ENCODE assay signal across 1 cellular context in the genomic region with DNA sequence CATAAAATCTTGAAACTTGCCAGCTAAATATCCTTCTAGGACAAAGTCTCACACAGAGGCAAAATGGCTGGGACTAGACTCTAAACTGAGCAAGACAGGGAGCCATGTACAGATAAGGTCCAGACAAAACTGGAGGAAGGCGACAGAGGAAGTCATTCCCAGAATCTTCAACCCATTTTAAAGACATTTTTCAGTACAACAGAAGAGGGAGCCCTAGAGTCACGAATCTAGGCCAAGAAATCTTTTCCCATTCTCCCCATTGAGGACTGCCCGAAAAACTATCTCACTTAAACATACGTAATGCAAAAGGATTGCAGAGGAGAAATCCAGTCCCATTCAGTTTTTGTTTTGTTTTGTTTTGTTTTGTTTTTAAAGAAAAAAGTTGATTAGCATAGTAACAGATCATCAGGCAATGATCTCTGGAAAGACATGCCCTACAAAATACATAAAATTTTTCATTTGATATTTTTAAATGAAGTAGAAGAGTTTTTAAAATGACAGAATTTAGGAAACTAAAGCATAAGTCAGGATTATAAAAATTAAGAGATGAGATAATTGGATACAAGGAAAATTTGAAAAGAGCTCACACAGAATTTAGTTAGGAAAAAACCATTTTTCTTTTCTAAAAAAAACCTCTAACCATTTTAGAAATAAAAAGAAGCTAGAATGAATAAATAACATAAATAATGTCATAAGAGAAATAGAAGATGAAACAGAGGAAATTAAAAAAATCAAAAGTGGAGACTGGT.
A peak's percentile ranks its signal among the peaks of the same experiment; 100 is the strongest.
TF ChIP-seq lines count a peak whose summit lies in the region.

No MANE protein-coding gene starts in this region.

TF ChIP-seq in K562, 482 proteins besides CTCF, POLR2A, EP300 and RAD21 (continued from another document and continues in another):
- TF ChIP-seq, protein P1, sequence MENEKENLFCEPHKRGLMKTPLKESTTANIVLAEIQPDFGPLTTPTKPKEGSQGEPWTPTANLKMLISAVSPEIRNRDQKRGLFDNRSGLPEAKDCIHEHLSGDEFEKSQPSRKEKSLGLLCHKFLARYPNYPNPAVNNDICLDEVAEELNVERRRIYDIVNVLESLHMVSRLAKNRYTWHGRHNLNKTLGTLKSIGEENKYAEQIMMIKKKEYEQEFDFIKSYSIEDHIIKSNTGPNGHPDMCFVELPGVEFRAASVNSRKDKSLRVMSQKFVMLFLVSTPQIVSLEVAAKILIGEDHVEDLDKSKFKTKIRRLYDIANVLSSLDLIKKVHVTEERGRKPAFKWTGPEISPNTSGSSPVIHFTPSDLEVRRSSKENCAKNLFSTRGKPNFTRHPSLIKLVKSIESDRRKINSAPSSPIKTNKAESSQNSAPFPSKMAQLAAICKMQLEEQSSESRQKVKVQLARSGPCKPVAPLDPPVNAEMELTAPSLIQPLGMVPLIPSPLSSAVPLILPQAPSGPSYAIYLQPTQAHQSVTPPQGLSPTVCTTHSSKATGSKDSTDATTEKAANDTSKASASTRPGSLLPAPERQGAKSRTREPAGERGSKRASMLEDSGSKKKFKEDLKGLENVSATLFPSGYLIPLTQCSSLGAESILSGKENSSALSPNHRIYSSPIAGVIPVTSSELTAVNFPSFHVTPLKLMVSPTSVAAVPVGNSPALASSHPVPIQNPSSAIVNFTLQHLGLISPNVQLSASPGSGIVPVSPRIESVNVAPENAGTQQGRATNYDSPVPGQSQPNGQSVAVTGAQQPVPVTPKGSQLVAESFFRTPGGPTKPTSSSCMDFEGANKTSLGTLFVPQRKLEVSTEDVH (IDR thresholded peaks at IDR 0.05; ENCODE audit: low read depth, partially characterized antibody): peak; percentile 35
- TF ChIP-seq DDX20 (tag; IDR thresholded peaks at IDR 0.05; ENCODE audit: low read depth): 0 out of 2 replicates have a peak, but pooled peaks have one; percentile 3
- peak; percentile 16; the same call in 1 of the 2 replicates for TF ChIP-seq SMARCA4 (IDR thresholded peaks at IDR 0.05)
- TF ChIP-seq CBX8 (IDR thresholded peaks at IDR 0.05; ENCODE audit: borderline replicate concordance, extremely low read depth, low read depth, low read length, poor library complexity, severe bottlenecking): no peak
- TF ChIP-seq SMARCA5 (IDR thresholded peaks at IDR 0.05): peak; percentile 85
- TF ChIP-seq ZNF263 (CRISPR knock-in tag; IDR thresholded peaks at IDR 0.05; ENCODE audit: borderline replicate concordance): 0 out of 2 replicates have a peak, but pooled peaks have one; percentile 47
- TF ChIP-seq SMC3 (conservative IDR thresholded peaks at IDR 0.05; ENCODE audit: insufficient read depth, low read depth, low read length): peak; percentile 71
- no peak for TF ChIP-seq ESRRB (CRISPR knock-in tag; IDR thresholded peaks at IDR 0.05; ENCODE audit: borderline replicate concordance)
- TF ChIP-seq ZNF175 (CRISPR knock-in tag; IDR thresholded peaks at IDR 0.05; ENCODE audit: low read depth): 0 out of 2 replicates have a peak, but pooled peaks have one; percentile 14
- TF ChIP-seq DMBX1 (CRISPR knock-in tag; IDR thresholded peaks at IDR 0.05; ENCODE audit: borderline replicate concordance): peak; percentile 43; the same call in 1 of the 2 replicates
- TF ChIP-seq, protein P2, sequence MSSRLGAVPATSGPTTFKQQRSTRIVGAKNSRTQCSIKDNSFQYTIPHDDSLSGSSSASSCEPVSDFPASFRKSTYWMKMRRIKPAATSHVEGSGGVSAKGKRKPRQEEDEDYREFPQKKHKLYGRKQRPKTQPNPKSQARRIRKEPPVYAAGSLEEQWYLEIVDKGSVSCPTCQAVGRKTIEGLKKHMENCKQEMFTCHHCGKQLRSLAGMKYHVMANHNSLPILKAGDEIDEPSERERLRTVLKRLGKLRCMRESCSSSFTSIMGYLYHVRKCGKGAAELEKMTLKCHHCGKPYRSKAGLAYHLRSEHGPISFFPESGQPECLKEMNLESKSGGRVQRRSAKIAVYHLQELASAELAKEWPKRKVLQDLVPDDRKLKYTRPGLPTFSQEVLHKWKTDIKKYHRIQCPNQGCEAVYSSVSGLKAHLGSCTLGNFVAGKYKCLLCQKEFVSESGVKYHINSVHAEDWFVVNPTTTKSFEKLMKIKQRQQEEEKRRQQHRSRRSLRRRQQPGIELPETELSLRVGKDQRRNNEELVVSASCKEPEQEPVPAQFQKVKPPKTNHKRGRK (tag; IDR thresholded peaks at IDR 0.05): peak; percentile 89
- TF ChIP-seq SNRNP70 (optimal IDR thresholded peaks at IDR 0.05; ENCODE audit: low read depth, low read length): no peak
- peak; percentile 79 for TF ChIP-seq ATF7 (IDR thresholded peaks at IDR 0.05)
- peak; percentile 22; the same call in 1 of the 2 replicates for TF ChIP-seq BHLHE40 (IDR thresholded peaks at IDR 0.05; ENCODE audit: low read length)
- peak; percentile 47; the same call in 1 of the 2 replicates for TF ChIP-seq HDAC2 (IDR thresholded peaks at IDR 0.05)
- peak; percentile 41; the same call in 1 of the 2 replicates for TF ChIP-seq MYC (IDR thresholded peaks at IDR 0.05; ENCODE audit: low read depth, low read length)
- TF ChIP-seq MYC (CRISPR knock-in tag; IDR thresholded peaks at IDR 0.05; ENCODE audit: borderline replicate concordance, low read depth): no peak
- TF ChIP-seq, protein P3, sequence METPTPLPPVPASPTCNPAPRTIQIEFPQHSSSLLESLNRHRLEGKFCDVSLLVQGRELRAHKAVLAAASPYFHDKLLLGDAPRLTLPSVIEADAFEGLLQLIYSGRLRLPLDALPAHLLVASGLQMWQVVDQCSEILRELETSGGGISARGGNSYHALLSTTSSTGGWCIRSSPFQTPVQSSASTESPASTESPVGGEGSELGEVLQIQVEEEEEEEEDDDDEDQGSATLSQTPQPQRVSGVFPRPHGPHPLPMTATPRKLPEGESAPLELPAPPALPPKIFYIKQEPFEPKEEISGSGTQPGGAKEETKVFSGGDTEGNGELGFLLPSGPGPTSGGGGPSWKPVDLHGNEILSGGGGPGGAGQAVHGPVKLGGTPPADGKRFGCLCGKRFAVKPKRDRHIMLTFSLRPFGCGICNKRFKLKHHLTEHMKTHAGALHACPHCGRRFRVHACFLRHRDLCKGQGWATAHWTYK (CRISPR knock-in tag; IDR thresholded peaks at IDR 0.05): peak; percentile 39; the same call in 1 of the 2 replicates
- no peak for TF ChIP-seq HMGN3 (IDR thresholded peaks at IDR 0.05; ENCODE audit: borderline replicate concordance, extremely low read depth, insufficient read length, low read depth, low read length)
- no peak for TF ChIP-seq CCNT2 (IDR thresholded peaks at IDR 0.05; ENCODE audit: borderline replicate concordance, extremely low read depth, insufficient read length, low read depth, low read length)
- TF ChIP-seq RBM15 (IDR thresholded peaks at IDR 0.05; ENCODE audit: insufficient read depth, low read length): no peak
- TF ChIP-seq RBM25 (IDR thresholded peaks at IDR 0.05; ENCODE audit: low read depth, low read length, severe bottlenecking): peak; percentile 69
- TF ChIP-seq EP400 (IDR thresholded peaks at IDR 0.05): peak; percentile 61
- TF ChIP-seq NCOR1 (IDR thresholded peaks at IDR 0.05): peak; percentile 29; the same call in 1 of the 2 replicates
- TF ChIP-seq RCOR1 (IDR thresholded peaks at IDR 0.05; ENCODE audit: borderline replicate concordance in 1 of 2, low read depth in 2 of 2, low read length in 2 of 2): peak in 1 of 2 experiments; percentile 82; a peak in 2 of 4 replicates
- TF ChIP-seq SP2 (IDR thresholded peaks at IDR 0.05; ENCODE audit: extremely low read depth, low read depth, low read length, poor library complexity, severe bottlenecking): no peak
- TF ChIP-seq, protein P4, sequence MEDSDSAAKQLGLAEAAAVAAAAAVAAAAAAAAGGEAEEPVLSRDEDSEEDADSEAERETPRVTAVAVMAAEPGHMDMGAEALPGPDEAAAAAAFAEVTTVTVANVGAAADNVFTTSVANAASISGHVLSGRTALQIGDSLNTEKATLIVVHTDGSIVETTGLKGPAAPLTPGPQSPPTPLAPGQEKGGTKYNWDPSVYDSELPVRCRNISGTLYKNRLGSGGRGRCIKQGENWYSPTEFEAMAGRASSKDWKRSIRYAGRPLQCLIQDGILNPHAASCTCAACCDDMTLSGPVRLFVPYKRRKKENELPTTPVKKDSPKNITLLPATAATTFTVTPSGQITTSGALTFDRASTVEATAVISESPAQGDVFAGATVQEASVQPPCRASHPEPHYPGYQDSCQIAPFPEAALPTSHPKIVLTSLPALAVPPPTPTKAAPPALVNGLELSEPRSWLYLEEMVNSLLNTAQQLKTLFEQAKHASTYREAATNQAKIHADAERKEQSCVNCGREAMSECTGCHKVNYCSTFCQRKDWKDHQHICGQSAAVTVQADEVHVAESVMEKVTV (CRISPR knock-in tag; IDR thresholded peaks at IDR 0.05): peak; percentile 91
- TF ChIP-seq CBFA2T3 (IDR thresholded peaks at IDR 0.05): 0 out of 2 replicates have a peak, but pooled peaks have one; percentile 26
- TF ChIP-seq KDM1A (IDR thresholded peaks at IDR 0.05): peak; percentile 60 to 81
- TF ChIP-seq NFRKB (IDR thresholded peaks at IDR 0.05; ENCODE audit: low read depth): 0 out of 2 replicates have a peak, but pooled peaks have one; percentile 12
- TF ChIP-seq, protein P5, sequence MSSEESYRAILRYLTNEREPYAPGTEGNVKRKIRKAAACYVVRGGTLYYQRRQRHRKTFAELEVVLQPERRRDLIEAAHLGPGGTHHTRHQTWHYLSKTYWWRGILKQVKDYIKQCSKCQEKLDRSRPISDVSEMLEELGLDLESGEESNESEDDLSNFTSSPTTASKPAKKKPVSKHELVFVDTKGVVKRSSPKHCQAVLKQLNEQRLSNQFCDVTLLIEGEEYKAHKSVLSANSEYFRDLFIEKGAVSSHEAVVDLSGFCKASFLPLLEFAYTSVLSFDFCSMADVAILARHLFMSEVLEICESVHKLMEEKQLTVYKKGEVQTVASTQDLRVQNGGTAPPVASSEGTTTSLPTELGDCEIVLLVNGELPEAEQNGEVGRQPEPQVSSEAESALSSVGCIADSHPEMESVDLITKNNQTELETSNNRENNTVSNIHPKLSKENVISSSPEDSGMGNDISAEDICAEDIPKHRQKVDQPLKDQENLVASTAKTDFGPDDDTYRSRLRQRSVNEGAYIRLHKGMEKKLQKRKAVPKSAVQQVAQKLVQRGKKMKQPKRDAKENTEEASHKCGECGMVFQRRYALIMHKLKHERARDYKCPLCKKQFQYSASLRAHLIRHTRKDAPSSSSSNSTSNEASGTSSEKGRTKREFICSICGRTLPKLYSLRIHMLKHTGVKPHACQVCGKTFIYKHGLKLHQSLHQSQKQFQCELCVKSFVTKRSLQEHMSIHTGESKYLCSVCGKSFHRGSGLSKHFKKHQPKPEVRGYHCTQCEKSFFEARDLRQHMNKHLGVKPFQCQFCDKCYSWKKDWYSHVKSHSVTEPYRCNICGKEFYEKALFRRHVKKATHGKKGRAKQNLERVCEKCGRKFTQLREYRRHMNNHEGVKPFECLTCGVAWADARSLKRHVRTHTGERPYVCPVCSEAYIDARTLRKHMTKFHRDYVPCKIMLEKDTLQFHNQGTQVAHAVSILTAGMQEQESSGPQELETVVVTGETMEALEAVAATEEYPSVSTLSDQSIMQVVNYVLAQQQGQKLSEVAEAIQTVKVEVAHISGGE (CRISPR knock-in tag; IDR thresholded peaks at IDR 0.05): 0 out of 6 replicates have a peak, but pooled peaks of 1 of the 3 experiments have one; percentile 28
- TF ChIP-seq ZNF197 (CRISPR knock-in tag; IDR thresholded peaks at IDR 0.05; ENCODE audit: low read depth): peak; percentile 46; the same call in 1 of the 2 replicates
- peak; percentile 19 for TF ChIP-seq TAF9B (IDR thresholded peaks at IDR 0.05; ENCODE audit: partially characterized antibody)
- 0 out of 2 replicates have a peak, but pooled peaks have one; percentile 22 for TF ChIP-seq GABPA (tag; conservative IDR thresholded peaks at IDR 0.05; ENCODE audit: low read depth)
- TF ChIP-seq ZNF239 (CRISPR knock-in tag; IDR thresholded peaks at IDR 0.05): 0 out of 2 replicates have a peak, but pooled peaks have one; percentile 20
- TF ChIP-seq JUN (IDR thresholded peaks at IDR 0.05; ENCODE audit: borderline replicate concordance, low read depth, low read length): peak; percentile 70
- TF ChIP-seq JUN (CRISPR knock-in tag; IDR thresholded peaks at IDR 0.05; ENCODE audit: borderline replicate concordance): no peak
- peak; percentile 62 for TF ChIP-seq L3MBTL2 (IDR thresholded peaks at IDR 0.05)
- no peak for TF ChIP-seq RBM39 (optimal IDR thresholded peaks at IDR 0.05; ENCODE audit: low read depth, low read length)
- TF ChIP-seq ARID2 (IDR thresholded peaks at IDR 0.05): peak; percentile 90
- TF ChIP-seq POLR2H (tag; IDR thresholded peaks at IDR 0.05; ENCODE audit: low read depth): peak; percentile 73
- peak; percentile 54 for TF ChIP-seq CXXC5 (CRISPR knock-in tag; IDR thresholded peaks at IDR 0.05)
- TF ChIP-seq CTBP1 (IDR thresholded peaks at IDR 0.05; ENCODE audit: borderline replicate concordance): 0 out of 2 replicates have a peak, but pooled peaks have one; percentile 32
- TF ChIP-seq, protein P6, sequence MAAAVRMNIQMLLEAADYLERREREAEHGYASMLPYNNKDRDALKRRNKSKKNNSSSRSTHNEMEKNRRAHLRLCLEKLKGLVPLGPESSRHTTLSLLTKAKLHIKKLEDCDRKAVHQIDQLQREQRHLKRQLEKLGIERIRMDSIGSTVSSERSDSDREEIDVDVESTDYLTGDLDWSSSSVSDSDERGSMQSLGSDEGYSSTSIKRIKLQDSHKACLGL (CRISPR knock-in tag; IDR thresholded peaks at IDR 0.05; ENCODE audit: borderline replicate concordance, poor library complexity, severe bottlenecking): no peak
- TF ChIP-seq NR2C1 (IDR thresholded peaks at IDR 0.05): 0 out of 2 replicates have a peak, but pooled peaks have one; percentile 26
- TF ChIP-seq NR2C1 (tag; IDR thresholded peaks at IDR 0.05): peak; percentile 69
- TF ChIP-seq TBL1XR1 (IDR thresholded peaks at IDR 0.05; ENCODE audit: low read length in 2 of 2): peak in 1 of 2 experiments; percentile 66; a peak in 2 of 4 replicates
- peak; percentile 76 for TF ChIP-seq FOSL1 (tag; conservative IDR thresholded peaks at IDR 0.05)
- TF ChIP-seq SREBF1 (IDR thresholded peaks at IDR 0.05; ENCODE audit: borderline replicate concordance, low read depth, low read length): no peak
- TF ChIP-seq HDAC3 (IDR thresholded peaks at IDR 0.05; ENCODE audit: borderline replicate concordance, partially characterized antibody): peak; percentile 52
- TF ChIP-seq CBX1 (IDR thresholded peaks at IDR 0.05; ENCODE audit: low read depth): 0 out of 2 replicates have a peak, but pooled peaks have one; percentile 51
- TF ChIP-seq ZNF444 (CRISPR knock-in tag; IDR thresholded peaks at IDR 0.05): no peak
- TF ChIP-seq YY1 (IDR thresholded peaks at IDR 0.05; ENCODE audit: borderline replicate concordance in 1 of 3, control insufficient read depth in 1 of 3, extremely low read depth in 1 of 3, insufficient read depth in 3 of 3, insufficient read length in 1 of 3, insufficient replicate concordance in 2 of 3, low read depth in 1 of 3, low read length in 2 of 3): peak in 1 of 3 experiments; percentile 41
- TF ChIP-seq LCOR (CRISPR knock-in tag; IDR thresholded peaks at IDR 0.05): peak; percentile 66; the same call in 1 of the 2 replicates
- TF ChIP-seq, protein P7, sequence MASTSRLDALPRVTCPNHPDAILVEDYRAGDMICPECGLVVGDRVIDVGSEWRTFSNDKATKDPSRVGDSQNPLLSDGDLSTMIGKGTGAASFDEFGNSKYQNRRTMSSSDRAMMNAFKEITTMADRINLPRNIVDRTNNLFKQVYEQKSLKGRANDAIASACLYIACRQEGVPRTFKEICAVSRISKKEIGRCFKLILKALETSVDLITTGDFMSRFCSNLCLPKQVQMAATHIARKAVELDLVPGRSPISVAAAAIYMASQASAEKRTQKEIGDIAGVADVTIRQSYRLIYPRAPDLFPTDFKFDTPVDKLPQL (IDR thresholded peaks at IDR 0.05; ENCODE audit: extremely low read depth, insufficient read length): no peak
- peak; percentile 55 to 75; a peak in 3 of 4 replicates for TF ChIP-seq MAZ (CRISPR knock-in tag; conservative IDR thresholded peaks at IDR 0.05 in 1 of 2, IDR thresholded peaks at IDR 0.05 in 1 of 2)
- TF ChIP-seq ADNP (tag; IDR thresholded peaks at IDR 0.05): peak; percentile 75
